Comparison of ENCODE assay signal across 20 cellular contexts in genomic region chr13:51838235-51838846, GRCh38. TPM values are rescaled to one million over a fixed set of nuclear protein-coding genes. Genes with fewer than 3 reads are reported as not detected.
DNase-seq lines count a peak whose midpoint lies in the region; ATAC-seq, FAIRE-seq and TF ChIP-seq lines count a peak whose summit lies in the region.
"Had no signal": no experiment of that assay in that cellular context is flagged by ENCODE, and none has a peak within 500 bp of the region (broad histone marks: within the 10 kb centered on the region; RNA-seq: fewer than 3 reads in every experiment).

No MANE protein-coding gene starts in this region.

- no peaks in the 10 kb centered on the region for H3K27me3 ChIP-seq in HAP-1 (ENCODE audit: low read depth)
- H3K27me3 ChIP-seq: breast epithelium, stomach had no signal

- peaks cover 15% of the 10 kb centered on the region for H3K4me1 Mint-ChIP-seq in activated CD4-positive, alpha-beta memory T cell treated with anti-CD3 and anti-CD28 coated beads for 36 hours (ENCODE audit: low read depth)
- peaks cover 19% of the 10 kb centered on the region for H3K4me1 Mint-ChIP-seq in activated CD4-positive, alpha-beta memory T cell treated with anti-CD3 and anti-CD28 coated beads, Interleukin-2, amount 10 ng/mL, durations not matched to agents 7 days and 5 days
- peaks cover 35% of the 10 kb centered on the region for H3K4me1 Mint-ChIP-seq in activated naive CD8-positive, alpha-beta T cell treated with anti-CD3 and anti-CD28 coated beads, Interleukin-2, amount 50 U/mL, for 24 hours
- peaks cover 26% of the 10 kb centered on the region for H3K4me1 Mint-ChIP-seq in stimulated activated naive CD8-positive, alpha-beta T cell treated with anti-CD3 and anti-CD28 coated beads, Interleukin-15, Interleukin-2, amounts not matched to agents 100 ng/mL and 50 ng/mL, for 24 hours (ENCODE audit: low read depth)

- H3K36me3 ChIP-seq in HAP-1 (replicated peaks), result no peaks in the 10 kb centered on the region
- H3K36me3 ChIP-seq: breast epithelium, stomach had no signal

- no peak for TF ChIP-seq CTCF in foreskin fibroblast (IDR thresholded peaks at IDR 0.05; ENCODE audit: low read depth, low read length)

- POLR2A ChIA-PET in activated CD4-positive, alpha-beta memory T cell treated with anti-CD3 and anti-CD28 coated beads for 36 hours (lab: Charles Lee), result interaction anchor here (0.9 to 1.1 kb wide), 3 partner anchors 13 to 33 kb away, joined by 3 to 4 read pairs (median 3); no protein-coding TSS in a partner anchor
- POLR2A ChIA-PET in activated CD4-positive, alpha-beta memory T cell treated with anti-CD3 and anti-CD28 coated beads, Interleukin-2, amount 10 ng/mL, durations not matched to agents 7 days and 5 days (lab: Charles Lee), result interaction anchor here (1.3 kb wide), 1 partner anchor 35 kb away, joined by 3 read pairs; no protein-coding TSS in a partner anchor

- intact Hi-C loops in activated CD4-positive, alpha-beta memory T cell treated with anti-CD3 and anti-CD28 coated beads for 36 hours (cut with micrococcal nuclease), result no loop called here

- in situ Hi-C loops in HAP-1 (cut with MboI; ENCODE audit: low sequenced_read_pairs), result no loop called here

- H3K4me1 ChIP-seq in HAP-1, result no peaks in the 10 kb centered on the region
- H3K4me1 ChIP-seq: breast epithelium, stomach had no signal

- no peaks in the 10 kb centered on the region for H3K36me3 Mint-ChIP-seq in activated CD4-positive, alpha-beta memory T cell treated with anti-CD3 and anti-CD28 coated beads for 36 hours
- no peaks in the 10 kb centered on the region for H3K36me3 Mint-ChIP-seq in activated CD4-positive, alpha-beta memory T cell treated with anti-CD3 and anti-CD28 coated beads, Interleukin-2, amount 10 ng/mL, durations not matched to agents 7 days and 5 days (ENCODE audit: low read depth)
- no peaks in the 10 kb centered on the region for H3K36me3 Mint-ChIP-seq in activated naive CD8-positive, alpha-beta T cell treated with anti-CD3 and anti-CD28 coated beads, Interleukin-2, amount 50 U/mL, for 24 hours (ENCODE audit: low read depth)
- no peaks in the 10 kb centered on the region for H3K36me3 Mint-ChIP-seq in stimulated activated naive CD8-positive, alpha-beta T cell treated with anti-CD3 and anti-CD28 coated beads, Interleukin-15, Interleukin-2, amounts not matched to agents 100 ng/mL and 50 ng/mL, for 24 hours (ENCODE audit: low read depth)

- H3K27me3 Mint-ChIP-seq in activated CD4-positive, alpha-beta memory T cell treated with anti-CD3 and anti-CD28 coated beads for 36 hours, result no peaks in the 10 kb centered on the region
- peaks cover 9% of the 10 kb centered on the region for H3K27me3 Mint-ChIP-seq in activated CD4-positive, alpha-beta memory T cell treated with anti-CD3 and anti-CD28 coated beads, Interleukin-2, amount 10 ng/mL, durations not matched to agents 7 days and 5 days
- H3K27me3 Mint-ChIP-seq in activated naive CD8-positive, alpha-beta T cell treated with anti-CD3 and anti-CD28 coated beads, Interleukin-2, amount 50 U/mL, for 24 hours, result no peaks in the 10 kb centered on the region
- H3K27me3 Mint-ChIP-seq in stimulated activated naive CD8-positive, alpha-beta T cell treated with anti-CD3 and anti-CD28 coated beads, Interleukin-15, Interleukin-2, amounts not matched to agents 100 ng/mL and 50 ng/mL, for 24 hours, result no peaks in the 10 kb centered on the region

- peak; percentile 96 for ATAC-seq in activated naive CD8-positive, alpha-beta T cell treated with anti-CD3 and anti-CD28 coated beads, Interleukin-2, amount 50 U/mL, for 24 hours
- ATAC-seq in HG03565 (IDR thresholded peaks at IDR 0.05; ENCODE audit: unreplicated experiment), result no peak
- ATAC-seq: HCT116, sciatic nerve had no signal

- no peaks in the 10 kb centered on the region for H3K9me3 ChIP-seq in HAP-1
- H3K9me3 ChIP-seq: breast epithelium, stomach had no signal

- H3K9me3 Mint-ChIP-seq in activated CD4-positive, alpha-beta memory T cell treated with anti-CD3 and anti-CD28 coated beads for 36 hours, result no peaks in the 10 kb centered on the region
- H3K9me3 Mint-ChIP-seq in activated CD4-positive, alpha-beta memory T cell treated with anti-CD3 and anti-CD28 coated beads, Interleukin-2, amount 10 ng/mL, durations not matched to agents 7 days and 5 days, result no peaks in the 10 kb centered on the region
- no peaks in the 10 kb centered on the region for H3K9me3 Mint-ChIP-seq in activated naive CD8-positive, alpha-beta T cell treated with anti-CD3 and anti-CD28 coated beads, Interleukin-2, amount 50 U/mL, for 24 hours
- H3K9me3 Mint-ChIP-seq in stimulated activated naive CD8-positive, alpha-beta T cell treated with anti-CD3 and anti-CD28 coated beads, Interleukin-15, Interleukin-2, amounts not matched to agents 100 ng/mL and 50 ng/mL, for 24 hours, result no peaks in the 10 kb centered on the region
- H3K9me3 Mint-ChIP-seq: nephron had no signal

- DNase-seq in activated CD4-positive, alpha-beta memory T cell treated with anti-CD3 and anti-CD28 coated beads for 36 hours, result peak; percentile 38
- DNase-seq in activated CD4-positive, alpha-beta memory T cell treated with anti-CD3 and anti-CD28 coated beads, Interleukin-2, amount 10 ng/mL, durations not matched to agents 7 days and 5 days, result no peak
- peak; percentile 24 for DNase-seq in activated naive CD8-positive, alpha-beta T cell treated with anti-CD3 and anti-CD28 coated beads, Interleukin-2, amount 50 U/mL, for 24 hours
- DNase-seq in foreskin fibroblast (peak; percentile 67), frontal cortex (ENCODE audit: low spot score in 2 of 2) (no peak), HAP-1 (ENCODE audit: low spot score in 2 of 2) (no peak)
- DNase-seq: activated CD4-positive, CD25-positive, alpha-beta regulatory T cell treated with anti-CD3 and anti-CD28 coated beads, Interleukin-2, amount 50 U/mL, for 72 hours; NCI-H2029; NCI-H748 treated with DMSO at 0.1 percent for 48 hours; RPMI8226; stomach; T-helper 1 cell had no signal

- CTCF ChIA-PET in activated CD4-positive, alpha-beta memory T cell treated with anti-CD3 and anti-CD28 coated beads for 36 hours (lab: Charles Lee), result interaction anchor here (0.7 to 9.4 kb wide), 6 partner anchors 8 to 71 kb away, joined by 3 to 158 read pairs (median 4); no protein-coding TSS in a partner anchor
- CTCF ChIA-PET in activated CD4-positive, alpha-beta memory T cell treated with anti-CD3 and anti-CD28 coated beads, Interleukin-2, amount 10 ng/mL, durations not matched to agents 7 days and 5 days (lab: Charles Lee), result interaction anchor here (0.6 to 8.1 kb wide), 5 partner anchors 10 to 553 kb away, joined by 3 to 101 read pairs (median 3); no protein-coding TSS in a partner anchor

- no peak overlapping the region for H3K4me3 Mint-ChIP-seq in activated CD4-positive, alpha-beta memory T cell treated with anti-CD3 and anti-CD28 coated beads for 36 hours
- H3K4me3 Mint-ChIP-seq in activated CD4-positive, alpha-beta memory T cell treated with anti-CD3 and anti-CD28 coated beads, Interleukin-2, amount 10 ng/mL, durations not matched to agents 7 days and 5 days, result no peak overlapping the region
- no peak overlapping the region for H3K4me3 Mint-ChIP-seq in activated naive CD8-positive, alpha-beta T cell treated with anti-CD3 and anti-CD28 coated beads, Interleukin-2, amount 50 U/mL, for 24 hours
- no peak overlapping the region for H3K4me3 Mint-ChIP-seq in stimulated activated naive CD8-positive, alpha-beta T cell treated with anti-CD3 and anti-CD28 coated beads, Interleukin-15, Interleukin-2, amounts not matched to agents 100 ng/mL and 50 ng/mL, for 24 hours
- H3K4me3 Mint-ChIP-seq: nephron had no signal

- H3K27ac Mint-ChIP-seq in activated CD4-positive, alpha-beta memory T cell treated with anti-CD3 and anti-CD28 coated beads for 36 hours, result no peak overlapping the region
- H3K27ac Mint-ChIP-seq in activated CD4-positive, alpha-beta memory T cell treated with anti-CD3 and anti-CD28 coated beads, Interleukin-2, amount 10 ng/mL, durations not matched to agents 7 days and 5 days, result no peak overlapping the region
- H3K27ac Mint-ChIP-seq in activated naive CD8-positive, alpha-beta T cell treated with anti-CD3 and anti-CD28 coated beads, Interleukin-2, amount 50 U/mL, for 24 hours, result peak overlapping the region; percentile 79
- peak overlapping the region; percentile 61 for H3K27ac Mint-ChIP-seq in stimulated activated naive CD8-positive, alpha-beta T cell treated with anti-CD3 and anti-CD28 coated beads, Interleukin-15, Interleukin-2, amounts not matched to agents 100 ng/mL and 50 ng/mL, for 24 hours
- H3K27ac Mint-ChIP-seq: nephron had no signal

- no peak for FAIRE-seq in frontal cortex (lab: Jason Lieb, UNC)
- FAIRE-seq: A204.1 had no signal

- H3K4me3 ChIP-seq in foreskin fibroblast (ENCODE audit: low read depth in 1 of 2, low read length in 2 of 2), result no peak overlapping the region
- no peak overlapping the region for H3K4me3 ChIP-seq in HAP-1
- H3K4me3 ChIP-seq: breast epithelium, stomach had no signal

RNA-seq across cellular contexts. Expression of gene TMEM272, which starts 6.6 kb away (rescaled TPM):
- under 1 TPM; 0.10 to 0.31 TPM for total RNA-seq in activated CD4-positive, alpha-beta memory T cell treated with anti-CD3 and anti-CD28 coated beads for 36 hours
- under 1 TPM; 0.15 to 0.28 TPM for total RNA-seq in activated CD4-positive, alpha-beta memory T cell treated with anti-CD3 and anti-CD28 coated beads, Interleukin-2, amount 10 ng/mL, durations not matched to agents 7 days and 5 days
- 1.6 TPM for total RNA-seq in frontal cortex

RNA-seq across cellular contexts. Expression of gene CCDC70, which starts 23.4 kb away (rescaled TPM):
- not detected for total RNA-seq in activated CD4-positive, alpha-beta memory T cell treated with anti-CD3 and anti-CD28 coated beads for 36 hours
- not detected for total RNA-seq in activated CD4-positive, alpha-beta memory T cell treated with anti-CD3 and anti-CD28 coated beads, Interleukin-2, amount 10 ng/mL, durations not matched to agents 7 days and 5 days
- not detected for total RNA-seq in frontal cortex
- total RNA-seq: breast epithelium, liver, sciatic nerve, stomach had no signal

RNA-seq across cellular contexts. Expression of gene DHRS12, which starts 34.4 kb away (rescaled TPM):
- total RNA-seq in activated CD4-positive, alpha-beta memory T cell treated with anti-CD3 and anti-CD28 coated beads for 36 hours, result 1 to 10 TPM; 6.7 to 7.0 TPM
- 1 to 10 TPM; 5.0 to 6.4 TPM for total RNA-seq in activated CD4-positive, alpha-beta memory T cell treated with anti-CD3 and anti-CD28 coated beads, Interleukin-2, amount 10 ng/mL, durations not matched to agents 7 days and 5 days
- total RNA-seq in frontal cortex, result 7.3 TPM

Comparison
In these comparisons a context has a peak if more than half of its experiments do, and no peak if none do; other contexts are left out.
1. DNase-seq: peak in activated CD4-positive, alpha-beta memory T cell treated with anti-CD3 and anti-CD28 coated beads for 36 hours (single experiment), activated naive CD8-positive, alpha-beta T cell treated with anti-CD3 and anti-CD28 coated beads, Interleukin-2, amount 50 U/mL, for 24 hours (single experiment) and foreskin fibroblast (2 of 2); none in activated CD4-positive, alpha-beta memory T cell treated with anti-CD3 and anti-CD28 coated beads, Interleukin-2, amount 10 ng/mL, durations not matched to agents 7 days and 5 days (single experiment), frontal cortex (0 of 2) and HAP-1 (0 of 2).
2. H3K27ac Mint-ChIP-seq: peak in activated naive CD8-positive, alpha-beta T cell treated with anti-CD3 and anti-CD28 coated beads, Interleukin-2, amount 50 U/mL, for 24 hours (single experiment) and stimulated activated naive CD8-positive, alpha-beta T cell treated with anti-CD3 and anti-CD28 coated beads, Interleukin-15, Interleukin-2, amounts not matched to agents 100 ng/mL and 50 ng/mL, for 24 hours (single experiment); none in activated CD4-positive, alpha-beta memory T cell treated with anti-CD3 and anti-CD28 coated beads for 36 hours (single experiment) and activated CD4-positive, alpha-beta memory T cell treated with anti-CD3 and anti-CD28 coated beads, Interleukin-2, amount 10 ng/mL, durations not matched to agents 7 days and 5 days (single experiment).